31 cellular contexts compared by ENCODE assay signal in the genomic region with DNA sequence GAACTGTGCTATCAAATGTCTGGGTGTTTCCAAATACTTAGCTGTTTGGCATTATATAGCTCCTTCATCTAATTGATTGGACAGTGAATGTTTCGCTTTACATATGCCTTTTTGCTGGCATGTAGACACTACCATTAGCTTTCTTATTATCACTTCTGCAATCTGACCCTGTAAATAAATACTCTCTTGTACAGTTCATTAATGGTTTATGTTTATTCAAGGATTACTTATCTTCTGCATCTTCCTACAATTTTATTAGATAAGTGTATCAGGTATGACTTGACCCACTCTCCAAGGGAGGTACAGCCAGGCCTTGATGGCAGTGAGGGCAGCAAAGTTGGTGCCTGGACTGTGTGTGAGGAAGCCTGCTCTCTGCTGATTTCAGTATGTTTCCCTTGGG.
"Had no signal": no experiment of that assay in that cellular context is flagged by ENCODE, and none has a peak within 500 bp of the region (broad histone marks: within the 10 kb centered on the region; RNA-seq: fewer than 3 reads in every experiment).

No MANE protein-coding gene starts in this region.

- H3K4me1 Mint-ChIP-seq: activated CD4-positive, alpha-beta T cell treated with anti-CD3 and anti-CD28 coated beads for 36 hours; activated CD4-positive, alpha-beta T cell treated with anti-CD3 and anti-CD28 coated beads, Interleukin-2, amount 10 ng/mL, durations not matched to agents 24 days and 14 days; activated naive CD4-positive, alpha-beta T cell treated with anti-CD3 and anti-CD28 coated beads, Interleukin-2, amount 10 ng/mL, durations not matched to agents 7 days and 5 days; central memory CD8-positive, alpha-beta T cell had no signal

- H3K36me3 Mint-ChIP-seq: activated CD4-positive, alpha-beta memory T cell treated with anti-CD3 and anti-CD28 coated beads for 36 hours; activated naive CD4-positive, alpha-beta T cell treated with anti-CD3 and anti-CD28 coated beads, Interleukin-2, amount 10 ng/mL, durations not matched to agents 7 days and 5 days; activated naive CD4-positive, alpha-beta T cell treated with anti-CD3 and anti-CD28 coated beads, Interleukin-2, amount 50 U/mL, for 72 hours had no signal

- H3K27ac Mint-ChIP-seq: activated CD4-positive, alpha-beta memory T cell treated with anti-CD3 and anti-CD28 coated beads for 36 hours; activated CD4-positive, alpha-beta T cell treated with anti-CD3 and anti-CD28 coated beads for 36 hours; activated CD4-positive, alpha-beta T cell treated with anti-CD3 and anti-CD28 coated beads, Interleukin-2, amount 10 ng/mL, durations not matched to agents 24 days and 14 days; activated CD8-positive, alpha-beta T cell treated with anti-CD3 and anti-CD28 coated beads, Interleukin-2, amount 10 ng/mL, durations not matched to agents 7 days and 5 days; activated naive CD4-positive, alpha-beta T cell treated with anti-CD3 and anti-CD28 coated beads, Interleukin-2, amount 10 ng/mL, durations not matched to agents 7 days and 5 days; activated naive CD4-positive, alpha-beta T cell treated with anti-CD3 and anti-CD28 coated beads, Interleukin-2, amount 50 U/mL, for 72 hours; activated T-cell treated with anti-CD3 and anti-CD28 coated beads, Interleukin-2, amount 50 U/mL, for 24 hours; activated T-cell treated with anti-CD3 and anti-CD28 coated beads, Interleukin-2, amount 50 U/mL, for 72 hours; dendritic cell treated with granulocyte-macrophage colony-stimulating factor and Interleukin-4, amounts not matched to agents 40 ng/mL and 50 ng/mL, for 4 days; effector memory CD8-positive, alpha-beta T cell; T-helper 2 cell treated with Interferon-gamma antibody and Interleukin-4, amounts not matched to agents 5 μg/mL and 100 μg/mL, for 36 hours had no signal

- H3K4me1 ChIP-seq: foreskin keratinocyte, gastrocnemius medialis, heart left ventricle had no signal

- H3K9me3 ChIP-seq: esophagus muscularis mucosa, gastrocnemius medialis, heart left ventricle had no signal

- H3K27ac ChIP-seq: brain microvascular endothelial cell, coronary artery, esophagus muscularis mucosa, foreskin keratinocyte, gastrocnemius medialis, heart left ventricle had no signal

- DNase-seq: activated CD4-positive, alpha-beta memory T cell treated with anti-CD3 and anti-CD28 coated beads for 36 hours; activated CD4-positive, alpha-beta T cell treated with anti-CD3 and anti-CD28 coated beads for 36 hours; activated CD4-positive, alpha-beta T cell treated with anti-CD3 and anti-CD28 coated beads, Interleukin-2, amount 10 ng/mL, durations not matched to agents 24 days and 14 days; activated CD4-positive, CD25-positive, alpha-beta regulatory T cell; activated CD4-positive, CD25-positive, alpha-beta regulatory T cell treated with anti-CD3 and anti-CD28 coated beads, Interleukin-2, amount 50 U/mL, for 72 hours; activated CD8-positive, alpha-beta memory T cell treated with anti-CD3 and anti-CD28 coated beads, Interleukin-2, amount 50 U/mL, for 48 hours; activated CD8-positive, alpha-beta T cell treated with anti-CD3 and anti-CD28 coated beads, Interleukin-2, amount 10 ng/mL, durations not matched to agents 7 days and 5 days; activated gamma-delta T cell; activated naive CD4-positive, alpha-beta T cell; activated naive CD4-positive, alpha-beta T cell treated with anti-CD3 and anti-CD28 coated beads, Interleukin-2, amount 10 ng/mL, durations not matched to agents 7 days and 5 days; activated T-cell treated with anti-CD3 and anti-CD28 coated beads for 4 hours; activated T-cell treated with anti-CD3 and anti-CD28 coated beads, Interleukin-2, amount 50 U/mL, for 24 hours; activated T-cell treated with anti-CD3 and anti-CD28 coated beads, Interleukin-2, amount 50 U/mL, for 72 hours; amniotic stem cell; anterior cingulate cortex; brain microvascular endothelial cell; effector CD4-positive, alpha-beta T cell; effector memory CD8-positive, alpha-beta T cell; erythroblast; foreskin keratinocyte; gastrocnemius medialis; glutamatergic neuron; heart left ventricle; hypothalamus; T1000 had no signal

- H3K4me3 Mint-ChIP-seq: activated CD4-positive, alpha-beta memory T cell treated with anti-CD3 and anti-CD28 coated beads for 36 hours; activated CD4-positive, alpha-beta T cell treated with anti-CD3 and anti-CD28 coated beads for 36 hours; activated CD4-positive, alpha-beta T cell treated with anti-CD3 and anti-CD28 coated beads, Interleukin-2, amount 10 ng/mL, durations not matched to agents 24 days and 14 days; activated CD8-positive, alpha-beta T cell treated with anti-CD3 and anti-CD28 coated beads, Interleukin-2, amount 10 ng/mL, durations not matched to agents 7 days and 5 days; activated naive CD4-positive, alpha-beta T cell treated with anti-CD3 and anti-CD28 coated beads, Interleukin-2, amount 10 ng/mL, durations not matched to agents 7 days and 5 days; activated T-cell treated with anti-CD3 and anti-CD28 coated beads, Interleukin-2, amount 50 U/mL, for 24 hours; activated T-cell treated with anti-CD3 and anti-CD28 coated beads, Interleukin-2, amount 50 U/mL, for 72 hours; central memory CD8-positive, alpha-beta T cell; dendritic cell treated with granulocyte-macrophage colony-stimulating factor and Interleukin-4, amounts not matched to agents 40 ng/mL and 50 ng/mL, for 4 days; effector memory CD8-positive, alpha-beta T cell; T-helper 2 cell treated with Interferon-gamma antibody and Interleukin-4, amounts not matched to agents 5 μg/mL and 100 μg/mL, for 36 hours had no signal

- H3K27me3 Mint-ChIP-seq: activated CD4-positive, alpha-beta memory T cell treated with anti-CD3 and anti-CD28 coated beads for 36 hours; activated CD4-positive, alpha-beta T cell treated with anti-CD3 and anti-CD28 coated beads for 36 hours; activated CD4-positive, alpha-beta T cell treated with anti-CD3 and anti-CD28 coated beads, Interleukin-2, amount 10 ng/mL, durations not matched to agents 24 days and 14 days; activated naive CD4-positive, alpha-beta T cell treated with anti-CD3 and anti-CD28 coated beads, Interleukin-2, amount 10 ng/mL, durations not matched to agents 7 days and 5 days; activated T-cell treated with anti-CD3 and anti-CD28 coated beads, Interleukin-2, amount 50 U/mL, for 24 hours; central memory CD8-positive, alpha-beta T cell; dendritic cell treated with granulocyte-macrophage colony-stimulating factor and Interleukin-4, amounts not matched to agents 40 ng/mL and 50 ng/mL, for 4 days; effector memory CD8-positive, alpha-beta T cell had no signal

- ATAC-seq: activated CD4-positive, alpha-beta T cell treated with anti-CD3 and anti-CD28 coated beads for 36 hours; activated CD8-positive, alpha-beta T cell treated with anti-CD3 and anti-CD28 coated beads, Interleukin-2, amount 10 ng/mL, durations not matched to agents 7 days and 5 days; activated naive CD4-positive, alpha-beta T cell treated with anti-CD3 and anti-CD28 coated beads, Interleukin-2, amount 50 U/mL, for 72 hours; activated T-cell treated with anti-CD3 and anti-CD28 coated beads, Interleukin-2, amount 50 U/mL, for 72 hours; effector memory CD8-positive, alpha-beta T cell; foreskin keratinocyte; gastrocnemius medialis; heart left ventricle had no signal

- H3K4me3 ChIP-seq: coronary artery, esophagus muscularis mucosa, gastrocnemius medialis, heart left ventricle had no signal

- H3K9me3 Mint-ChIP-seq: activated CD4-positive, alpha-beta memory T cell treated with anti-CD3 and anti-CD28 coated beads for 36 hours; activated CD4-positive, alpha-beta T cell treated with anti-CD3 and anti-CD28 coated beads, Interleukin-2, amount 10 ng/mL, durations not matched to agents 24 days and 14 days; activated T-cell treated with anti-CD3 and anti-CD28 coated beads, Interleukin-2, amount 50 U/mL, for 24 hours; activated T-cell treated with anti-CD3 and anti-CD28 coated beads, Interleukin-2, amount 50 U/mL, for 72 hours; dendritic cell treated with granulocyte-macrophage colony-stimulating factor and Interleukin-4, amounts not matched to agents 40 ng/mL and 50 ng/mL, for 4 days; effector memory CD8-positive, alpha-beta T cell had no signal

- H3K27me3 ChIP-seq: brain microvascular endothelial cell, esophagus muscularis mucosa, gastrocnemius medialis, heart left ventricle had no signal

- H3K36me3 ChIP-seq: brain microvascular endothelial cell, esophagus muscularis mucosa, gastrocnemius medialis, heart left ventricle had no signal
